In the genomic region with DNA sequence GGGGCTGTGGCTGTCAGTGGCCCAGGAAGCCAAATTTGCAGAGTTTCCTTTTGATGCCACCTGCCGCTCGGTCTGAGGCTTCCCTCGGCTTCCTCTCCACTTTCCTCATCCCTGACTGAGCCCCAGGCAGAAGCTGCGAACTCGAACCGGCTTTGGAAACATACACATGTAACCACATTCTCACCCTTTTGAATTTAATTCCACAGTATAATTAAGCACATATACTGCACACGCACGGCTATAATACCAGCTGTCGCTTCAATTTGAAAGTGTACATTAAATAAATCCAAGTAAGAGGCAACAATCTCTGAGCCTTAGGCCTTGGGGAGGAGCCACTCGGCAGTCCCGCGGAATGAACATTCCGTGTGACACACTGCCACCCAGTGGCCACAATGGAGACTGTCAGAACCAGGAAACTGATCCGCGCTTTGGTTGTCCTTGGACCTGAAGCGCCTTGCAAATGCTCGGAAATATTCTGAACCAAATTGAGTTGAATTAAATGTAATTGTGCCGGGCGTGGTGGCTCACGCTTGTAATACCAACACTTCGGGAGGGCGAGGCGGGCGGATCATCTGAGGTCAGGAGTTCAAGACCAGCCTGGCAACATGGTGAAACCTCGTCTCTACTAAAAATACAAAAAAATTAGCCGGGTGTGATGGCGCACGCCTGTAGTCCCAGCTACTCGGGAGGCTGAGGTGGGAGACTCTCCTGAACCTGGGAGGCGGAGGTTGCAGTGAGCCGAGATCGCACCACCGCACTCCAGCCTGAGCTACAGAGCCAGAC, we compare ENCODE assay signal across 8 cellular contexts.
DNase-seq lines count a peak whose midpoint lies in the region; ATAC-seq and TF ChIP-seq lines count a peak whose summit lies in the region.

No MANE protein-coding gene starts in this region.

- no TSS peak for BruUV-seq in HCT116 (replicated peaks; lab: Mats Ljungman, UMichigan)

- H4K20me1 ChIP-seq in HCT116 (ENCODE audit: insufficient read depth) = no peaks in the 10 kb centered on the region

- peak overlapping the region; percentile 83 for H3K4me2 ChIP-seq in HCT116 (ENCODE audit: low read length)

- H3K27me3 ChIP-seq in HCT116 (ENCODE audit: insufficient read depth, low read length) (no peaks in the 10 kb centered on the region), SJSA1 (replicated peaks) (no peaks in the 10 kb centered on the region), thymus (ENCODE audit: control insufficient read depth, insufficient read depth) (no peaks in the 10 kb centered on the region)

- peak; percentile 72 for ATAC-seq in HCT116

- TF ChIP-seq POLR2A in HCT116 (IDR thresholded peaks at IDR 0.05; ENCODE audit: borderline replicate concordance, extremely low read depth, insufficient read depth, insufficient read length) = no peak

- peak overlapping the region; percentile 73 for H3K4me3 Mint-ChIP-seq in activated naive CD4-positive, alpha-beta T cell treated with anti-CD3 and anti-CD28 coated beads for 36 hours
- peak overlapping the region; percentile 75 for H3K4me3 Mint-ChIP-seq in osteocyte (ENCODE audit: unreplicated experiment)

- peaks cover 2% of the 10 kb centered on the region for H3K27me3 Mint-ChIP-seq in activated naive CD4-positive, alpha-beta T cell treated with anti-CD3 and anti-CD28 coated beads for 36 hours (ENCODE audit: low read depth)
- H3K27me3 Mint-ChIP-seq in osteocyte (ENCODE audit: unreplicated experiment) = peaks cover 13% of the 10 kb centered on the region

- peak overlapping the region; percentile 4 for H3K27ac Mint-ChIP-seq in activated naive CD4-positive, alpha-beta T cell treated with anti-CD3 and anti-CD28 coated beads for 36 hours
- H3K27ac Mint-ChIP-seq in osteocyte (ENCODE audit: unreplicated experiment) = no peak overlapping the region

- H3K9me2 ChIP-seq in HCT116 (ENCODE audit: insufficient read depth) = no peaks in the 10 kb centered on the region

- no peaks in the 10 kb centered on the region for H3K36me3 ChIP-seq in HCT116 (ENCODE audit: control insufficient read depth in 1 of 2, insufficient read depth in 2 of 2, low read length in 2 of 2)
- no peaks in the 10 kb centered on the region for H3K36me3 ChIP-seq in SJSA1
- no peaks in the 10 kb centered on the region for H3K36me3 ChIP-seq in thymus (ENCODE audit: control insufficient read depth, insufficient read depth)

- no peaks in the 10 kb centered on the region for H3K9me3 Mint-ChIP-seq in activated naive CD4-positive, alpha-beta T cell treated with anti-CD3 and anti-CD28 coated beads for 36 hours
- no peaks in the 10 kb centered on the region for H3K9me3 Mint-ChIP-seq in osteocyte (ENCODE audit: unreplicated experiment)

- intact Hi-C loops in HCT116 (cut with micrococcal nuclease) = loop anchor here (2.0 to 5.0 kb wide), 3 partner anchors 1249 to 1820 kb away; no protein-coding TSS in a partner anchor
- intact Hi-C loops in activated naive CD4-positive, alpha-beta T cell treated with anti-CD3 and anti-CD28 coated beads for 36 hours (cut with micrococcal nuclease) = loop anchor here (1.0 to 5.0 kb wide), 10 partner anchors 24 to 1819 kb away; no protein-coding TSS in a partner anchor

- CTCF ChIA-PET in HCT116 (lab: Charles Lee) = interaction anchor here (0.7 to 2.1 kb wide), 5 partner anchors 19 to 1410 kb away, joined by 3 to 7 read pairs (median 5); a partner anchor contains a TSS
- CTCF ChIA-PET in activated naive CD4-positive, alpha-beta T cell treated with anti-CD3 and anti-CD28 coated beads for 36 hours (lab: Charles Lee) = interaction anchor here (0.6 to 2.0 kb wide), 9 partner anchors 10 to 363 kb away, joined by 3 to 9 read pairs (median 3); no protein-coding TSS in a partner anchor

- peak overlapping the region; percentile 51 for H3K27ac ChIP-seq in HCT116 (ENCODE audit: low read depth, low read length)
- no peak overlapping the region for H3K27ac ChIP-seq in SJSA1
- H3K27ac ChIP-seq in thymus (ENCODE audit: low read depth) = no peak overlapping the region

- H3K4me1 Mint-ChIP-seq in activated naive CD4-positive, alpha-beta T cell treated with anti-CD3 and anti-CD28 coated beads for 36 hours (ENCODE audit: low read depth) = peaks cover 30% of the 10 kb centered on the region
- H3K4me1 Mint-ChIP-seq in osteocyte (ENCODE audit: unreplicated experiment) = peaks cover 37% of the 10 kb centered on the region

- H3K36me3 Mint-ChIP-seq in activated naive CD4-positive, alpha-beta T cell treated with anti-CD3 and anti-CD28 coated beads for 36 hours (ENCODE audit: low read depth) = no peaks in the 10 kb centered on the region
- H3K36me3 Mint-ChIP-seq in osteocyte (ENCODE audit: unreplicated experiment) = no peaks in the 10 kb centered on the region

- TF ChIP-seq RAD21 in HCT116 (IDR thresholded peaks at IDR 0.05; ENCODE audit: low read depth) = peak; percentile 90

- WGBS in thymus = 25% methylated on average over 33 of the region's 33 CpGs

- H3K4me3 ChIP-seq in HCT116 (replicated peaks in 1 of 2; ENCODE audit: low read depth in 1 of 2, low read length in 2 of 2) (peak overlapping the region; percentile 14 to 52), SJSA1 (peak overlapping the region; percentile 25), thymus (ENCODE audit: low read length) (peak overlapping the region; percentile 43)

- peak; percentile 90 for DNase-seq in GM03348 (ENCODE audit: low spot score)
- peak; percentile 80 for DNase-seq in HCT116 (ENCODE audit: low read depth, low spot score)
- DNase-seq in M059J (ENCODE audit: low read depth) = peak; percentile 70
- DNase-seq in SJSA1 (ENCODE audit: low read depth in 1 of 2, low spot score in 2 of 2) = peak; percentile 67 to 72
- peak; percentile 89 for DNase-seq in activated naive CD4-positive, alpha-beta T cell treated with anti-CD3 and anti-CD28 coated beads for 36 hours
- DNase-seq in glomerular visceral epithelial cell (ENCODE audit: extremely low spot score) = peak; percentile 67
- DNase-seq in osteocyte (ENCODE audit: extremely low spot score, unreplicated experiment) = peak; percentile 90

- H3K4me1 ChIP-seq in HCT116 (ENCODE audit: control insufficient read depth in 1 of 2, insufficient read depth in 2 of 2, low read length in 2 of 2) (peaks cover 48 to 57% of the 10 kb centered on the region in 2 experiments), SJSA1 (replicated peaks) (peaks cover 22% of the 10 kb centered on the region), thymus (ENCODE audit: control insufficient read depth, insufficient read depth, low read length) (no peaks in the 10 kb centered on the region)

- POLR2A ChIA-PET in HCT116 (lab: Charles Lee) = no interaction called here

- H3K9me3 ChIP-seq in HCT116 (ENCODE audit: control insufficient read depth in 1 of 2, insufficient read depth in 1 of 2, low read depth in 1 of 2, low read length in 2 of 2) (no peaks in the 10 kb centered on the region), SJSA1 (replicated peaks) (no peaks in the 10 kb centered on the region), thymus (ENCODE audit: control insufficient read depth) (no peaks in the 10 kb centered on the region)

- no peaks in the 10 kb centered on the region for H3K79me2 ChIP-seq in HCT116 (ENCODE audit: insufficient read depth, low read length)

- H2AFZ ChIP-seq in HCT116 (ENCODE audit: low read depth, low read length, poor library complexity, severe bottlenecking) = peak overlapping the region; percentile 97

- RAD21 ChIA-PET in HCT116 (lab: Charles Lee; ENCODE audit: low non-redundant PET in 1 of 2, low total read pairs in 2 of 2, uncharacterized antibody in 2 of 2, unreplicated experiment in 2 of 2) = interaction anchor here (0.7 to 0.9 kb wide), 2 partner anchors 393 to 601 kb away, joined by 3 to 4 read pairs; no protein-coding TSS in a partner anchor

- TF ChIP-seq CTCF in HCT116 (IDR thresholded peaks at IDR 0.05 in 2 of 3, conservative IDR thresholded peaks at IDR 0.05 in 1 of 3; ENCODE audit: borderline replicate concordance in 1 of 3, insufficient read depth in 1 of 3, low read depth in 2 of 3, low read length in 2 of 3) (peak; percentile 81 to 91 (median 88)), osteocyte (IDR thresholded peaks at IDR 0.05) (peak; percentile 98)

- H3K9ac ChIP-seq in HCT116 (ENCODE audit: low read length) = peak overlapping the region; percentile 29

TF ChIP-seq in HCT116, 20 proteins besides CTCF, POLR2A, EP300 and RAD21 (continues in another document):
- peak; percentile 46 for TF ChIP-seq TCF7L2 (IDR thresholded peaks at IDR 0.05; ENCODE audit: borderline replicate concordance, extremely low read depth, insufficient read depth, insufficient read length)
- TF ChIP-seq YY1 (IDR thresholded peaks at IDR 0.05; ENCODE audit: extremely low read depth, insufficient replicate concordance, low read depth, low read length) = peak; percentile 23
- TF ChIP-seq, protein P1, sequence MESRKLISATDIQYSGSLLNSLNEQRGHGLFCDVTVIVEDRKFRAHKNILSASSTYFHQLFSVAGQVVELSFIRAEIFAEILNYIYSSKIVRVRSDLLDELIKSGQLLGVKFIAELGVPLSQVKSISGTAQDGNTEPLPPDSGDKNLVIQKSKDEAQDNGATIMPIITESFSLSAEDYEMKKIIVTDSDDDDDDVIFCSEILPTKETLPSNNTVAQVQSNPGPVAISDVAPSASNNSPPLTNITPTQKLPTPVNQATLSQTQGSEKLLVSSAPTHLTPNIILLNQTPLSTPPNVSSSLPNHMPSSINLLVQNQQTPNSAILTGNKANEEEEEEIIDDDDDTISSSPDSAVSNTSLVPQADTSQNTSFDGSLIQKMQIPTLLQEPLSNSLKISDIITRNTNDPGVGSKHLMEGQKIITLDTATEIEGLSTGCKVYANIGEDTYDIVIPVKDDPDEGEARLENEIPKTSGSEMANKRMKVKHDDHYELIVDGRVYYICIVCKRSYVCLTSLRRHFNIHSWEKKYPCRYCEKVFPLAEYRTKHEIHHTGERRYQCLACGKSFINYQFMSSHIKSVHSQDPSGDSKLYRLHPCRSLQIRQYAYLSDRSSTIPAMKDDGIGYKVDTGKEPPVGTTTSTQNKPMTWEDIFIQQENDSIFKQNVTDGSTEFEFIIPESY (IDR thresholded peaks at IDR 0.05; ENCODE audit: extremely low read depth, insufficient replicate concordance, low read length) = no peak
- no peak for TF ChIP-seq FOSL1 (IDR thresholded peaks at IDR 0.05; ENCODE audit: low read depth)
